Comparison of ENCODE assay signal across 8 cellular contexts in the genomic region with DNA sequence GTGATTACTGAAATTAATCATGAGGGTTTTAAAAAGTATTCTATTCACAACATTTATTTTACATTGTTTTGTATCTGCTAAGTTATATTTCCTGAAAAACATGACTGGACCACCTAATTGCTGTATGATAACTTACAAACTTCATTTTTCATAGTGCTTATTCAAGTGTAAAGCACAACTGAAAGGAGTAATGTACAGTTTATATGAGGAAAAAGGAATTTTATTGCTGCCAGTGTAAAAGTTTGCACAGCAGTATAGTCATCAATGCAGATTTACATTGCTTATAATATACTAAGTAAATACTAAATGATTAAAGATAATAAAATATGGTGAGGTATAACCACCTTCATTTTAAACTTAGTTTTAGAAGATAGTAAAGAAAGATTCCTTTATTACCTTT. TPM values are rescaled to one million over a fixed set of nuclear protein-coding genes. Genes with fewer than 3 reads are reported as not detected.
DNase-seq lines count a peak whose midpoint lies in the region; ATAC-seq, FAIRE-seq and TF ChIP-seq lines count a peak whose summit lies in the region.

No MANE protein-coding gene starts in this region.

- TF ChIP-seq CTCF in VCaP (conservative IDR thresholded peaks at IDR 0.05) (no peak), fibroblast of villous mesenchyme (IDR thresholded peaks at IDR 0.05; ENCODE audit: insufficient read depth, low read depth, low read length) (no peak)

- ATAC-seq in HG02981 (IDR thresholded peaks at IDR 0.05; ENCODE audit: unreplicated experiment): no peak

- TF ChIP-seq POLR2A in H54 (IDR thresholded peaks at IDR 0.05; ENCODE audit: low read depth, low read length) (no peak), GM12892 (IDR thresholded peaks at IDR 0.05; ENCODE audit: low read depth, low read length) (no peak)

- no peaks in the 10 kb centered on the region for H3K27me3 ChIP-seq in skeletal muscle tissue (ENCODE audit: control insufficient read depth in 3 of 3, insufficient read depth in 3 of 3, low read length in 3 of 3)

- DNase-seq in H54 (ENCODE audit: insufficient read length, low spot score): no peak
- no peak for DNase-seq in fibroblast of villous mesenchyme (ENCODE audit: low read depth)
- DNase-seq in GM19240 (ENCODE audit: insufficient read length, low spot score): no peak
- DNase-seq in NCI-H510A (lab: John Stamatoyannopoulos, UW): no peak
- DNase-seq in GM12892 (ENCODE audit: insufficient read length): no peak

- no peaks in the 10 kb centered on the region for H3K36me3 ChIP-seq in skeletal muscle tissue (ENCODE audit: control insufficient read depth in 3 of 3, insufficient read depth in 3 of 3, low read length in 3 of 3)

- H3K27ac ChIP-seq in VCaP (peak overlapping the region; percentile 98; the same call in 1 of the 2 replicates), skeletal muscle tissue (ENCODE audit: low read depth, low read length) (peak overlapping the region; percentile 84)

- FAIRE-seq in H54 (lab: Jason Lieb, UNC) (peak; percentile 15), GM12892 (lab: Jason Lieb, UNC) (no peak)

- H3K4me3 ChIP-seq in fibroblast of villous mesenchyme (ENCODE audit: low read depth, low read length): peak overlapping the region; percentile 93
- H3K4me3 ChIP-seq in skeletal muscle tissue (ENCODE audit: low read length in 3 of 3): peak overlapping the region; percentile 90 to 97 (median 90)

- peak overlapping the region; percentile 82 to 92 (median 90) for H3K9ac ChIP-seq in skeletal muscle tissue (ENCODE audit: low read depth in 1 of 3, low read length in 3 of 3)

- H3K9me3 ChIP-seq in skeletal muscle tissue (ENCODE audit: control insufficient read depth in 3 of 3, low read length in 3 of 3): no peaks in the 10 kb centered on the region

- peaks cover 2 to 13% (median 7%) of the 10 kb centered on the region in 3 donors for H3K4me1 ChIP-seq in skeletal muscle tissue (ENCODE audit: control insufficient read depth in 3 of 3, insufficient read depth in 3 of 3, low read length in 3 of 3)

RNA-seq across cellular contexts. Expression of a gene that starts 4.0 kb away (rescaled TPM):
- 265 and 276 TPM in 2 replicates for total RNA-seq in fibroblast of villous mesenchyme
- 76.2 TPM for total RNA-seq in skeletal muscle tissue
- 101 TPM for polyA plus RNA-seq in GM12892 (2012; ENCODE audit: missing spikeins)

RNA-seq across cellular contexts. Expression of a gene that starts 4.1 kb away (rescaled TPM):
- total RNA-seq in fibroblast of villous mesenchyme (0.86 and 0.97 TPM in 2 replicates), skeletal muscle tissue (under 0.01 TPM)
- 2.0 TPM for polyA plus RNA-seq in GM12892 (2012; ENCODE audit: missing spikeins)

RNA-seq across cellular contexts. Expression of a gene that starts 49.4 kb away (rescaled TPM):
- total RNA-seq in fibroblast of villous mesenchyme (30.6 and 51.8 TPM in 2 replicates), skeletal muscle tissue (20.4 TPM)
- 33.6 TPM for polyA plus RNA-seq in GM12892 (2012; ENCODE audit: missing spikeins)
